ENCODE assay signal across 9 cellular contexts in genomic region chr11:86062719-86063118, GRCh38. TPM values are rescaled to one million over a fixed set of nuclear protein-coding genes. Genes with fewer than 3 reads are reported as not detected.
A peak's percentile ranks its signal among the peaks of the same experiment; 100 is the strongest.
DNase-seq lines count a peak whose midpoint lies in the region; ATAC-seq and TF ChIP-seq lines count a peak whose summit lies in the region.
"Had no signal": no experiment of that assay in that cellular context is flagged by ENCODE, and none has a peak within 500 bp of the region (broad histone marks: within the 10 kb centered on the region; RNA-seq: fewer than 3 reads in every experiment).

No MANE protein-coding gene starts in this region.

- H3K27ac ChIP-seq in VCaP = peak overlapping the region; percentile 56
- peak overlapping the region in 3 of 4 donors; percentile 40 to 99 (median 96) for H3K27ac ChIP-seq in gastroesophageal sphincter
- peak overlapping the region; percentile 100 for H3K27ac ChIP-seq in smooth muscle cell (ENCODE audit: low read depth)

- H3K36me3 ChIP-seq in gastroesophageal sphincter = no peaks in the 10 kb centered on the region
- H3K36me3 ChIP-seq in smooth muscle cell (ENCODE audit: low read depth) = no peaks in the 10 kb centered on the region

- 30 to 31% methylated on average over 3 of the region's 3 CpGs for WGBS in gastroesophageal sphincter (ENCODE audit: low coverage in 1 of 2), 2 donors
- 58% methylated on average over 3 of the region's 3 CpGs for WGBS in smooth muscle cell (ENCODE audit: low lambda C conversion rate)

- no peak for TF ChIP-seq EP300 in gastroesophageal sphincter (IDR thresholded peaks at IDR 0.05)

- ATAC-seq in gastroesophageal sphincter = peak; percentile 35
- no peak for ATAC-seq in HG03520 (IDR thresholded peaks at IDR 0.05; ENCODE audit: unreplicated experiment)
- ATAC-seq: HCT116 had no signal

- H3F3A ChIP-seq in smooth muscle cell (ENCODE audit: low read depth) = peaks cover 3% of the 10 kb centered on the region

- H3K9me3 ChIP-seq in gastroesophageal sphincter (no peaks in the 10 kb centered on the region), smooth muscle cell (replicated peaks; ENCODE audit: low read depth) (no peaks in the 10 kb centered on the region)

- H3K4me2 ChIP-seq in smooth muscle cell = peak overlapping the region; percentile 86

- H3K4me3 ChIP-seq in gastroesophageal sphincter (peak overlapping the region in 1 of 2 donors; percentile 2), smooth muscle cell (peak overlapping the region; percentile 79)

- H4K20me1 ChIP-seq in smooth muscle cell (ENCODE audit: low read depth) = peaks cover 100% of the 10 kb centered on the region

- peak; percentile 42 for DNase-seq in H4 (ENCODE audit: low spot score)
- no peak for DNase-seq in smooth muscle cell (lab: John Stamatoyannopoulos, UW; ENCODE audit: unreplicated experiment)
- DNase-seq in activated CD8-positive, alpha-beta memory T cell treated with anti-CD3 and anti-CD28 coated beads for 24 hours = no peak
- DNase-seq in D341Med (ENCODE audit: low spot score) = no peak
- no peak for DNase-seq in effector CD4-positive, alpha-beta T cell

- H3K27me3 ChIP-seq in gastroesophageal sphincter (no peaks in the 10 kb centered on the region), smooth muscle cell (ENCODE audit: low read depth) (no peaks in the 10 kb centered on the region)

- TF ChIP-seq POLR2A in gastroesophageal sphincter (IDR thresholded peaks at IDR 0.05) = no peak

- no peak overlapping the region for H2AFZ ChIP-seq in smooth muscle cell (ENCODE audit: low read depth)

- peaks cover 100% of the 10 kb centered on the region for H3K79me2 ChIP-seq in smooth muscle cell (ENCODE audit: low read depth)

- peaks cover 14 to 80% (median 25%) of the 10 kb centered on the region in 3 donors for H3K4me1 ChIP-seq in gastroesophageal sphincter
- peaks cover 37% of the 10 kb centered on the region for H3K4me1 ChIP-seq in smooth muscle cell (ENCODE audit: low read depth)

- TF ChIP-seq CTCF in VCaP (conservative IDR thresholded peaks at IDR 0.05) (no peak), gastroesophageal sphincter (IDR thresholded peaks at IDR 0.05) (no peak), smooth muscle cell (IDR thresholded peaks at IDR 0.05; ENCODE audit: borderline replicate concordance, insufficient read depth, poor library complexity, severe bottlenecking) (no peak)

- H3K9ac ChIP-seq in smooth muscle cell (ENCODE audit: low read depth) = peak overlapping the region; percentile 89

RNA-seq across cellular contexts. Expression of gene PICALM, which starts 6.2 kb away (rescaled TPM):
- 66.1 and 91.1 TPM in 2 replicates for total RNA-seq in H4 (2014; rRNA removed; shearing (Covaris generic))
- total RNA-seq in gastroesophageal sphincter = 100 to 1,000 TPM; 237 to 286 (median 263) TPM
- total RNA-seq in smooth muscle cell = 420 and 421 TPM in 2 replicates
- 72.9 and 75.4 TPM in 2 replicates for polyA plus RNA-seq in smooth muscle cell
